ENCODE assay signal across 8 cellular contexts in the genomic region with DNA sequence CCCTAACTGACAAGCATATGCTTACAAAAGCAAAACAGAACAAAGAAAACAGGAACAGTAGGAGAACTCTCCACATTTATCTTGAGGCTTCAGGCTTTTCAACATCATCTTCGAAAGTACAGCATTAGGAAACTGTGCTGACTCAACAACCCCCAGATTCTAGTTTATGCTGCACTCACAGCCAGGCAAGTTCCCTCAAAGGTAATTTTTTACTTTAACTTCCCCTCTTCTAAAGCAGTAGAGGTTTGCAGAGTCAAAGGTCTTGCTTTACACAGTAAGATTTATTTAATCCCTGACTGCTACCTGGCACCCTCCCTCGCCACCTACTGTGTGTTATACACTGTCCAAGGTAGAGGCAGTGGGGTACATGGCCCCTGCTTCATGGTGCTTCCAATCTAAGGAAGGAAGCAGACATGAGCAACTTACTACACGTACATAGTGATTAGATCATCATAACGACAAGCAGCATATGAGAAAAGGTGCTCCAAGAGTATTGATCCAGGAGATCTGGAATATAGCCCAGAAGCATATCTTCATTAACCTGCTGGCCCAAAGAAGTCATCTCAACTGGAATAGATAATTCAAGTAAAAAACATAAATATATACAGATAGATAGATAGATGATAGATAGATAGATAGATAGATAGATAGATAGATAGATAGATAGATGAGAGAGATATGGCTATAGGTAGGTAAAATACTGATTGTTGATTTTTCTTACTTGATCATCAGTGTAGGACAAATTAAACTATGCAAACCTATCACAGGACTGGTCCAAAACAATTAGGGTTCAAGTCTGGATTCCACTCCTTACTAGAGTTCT.
DNase-seq lines count a peak whose midpoint lies in the region; ATAC-seq, FAIRE-seq and TF ChIP-seq lines count a peak whose summit lies in the region.

No MANE protein-coding gene starts in this region.

- H3K79me2 ChIP-seq in endothelial cell of umbilical vein (ENCODE audit: control insufficient read depth, insufficient read depth, low read length) = peaks cover 43% of the 10 kb centered on the region

- H3K9ac ChIP-seq in endothelial cell of umbilical vein (replicated peaks; ENCODE audit: extremely low read depth, insufficient read depth, low read length) (peak overlapping the region; percentile 22), kidney (ENCODE audit: low read length in 2 of 2) (no peak overlapping the region)

- H3K4me1 ChIP-seq in endothelial cell of umbilical vein (ENCODE audit: control insufficient read depth, extremely low read depth, insufficient read depth, low read length) (peaks cover 46% of the 10 kb centered on the region), kidney (ENCODE audit: control insufficient read depth in 1 of 2, insufficient read depth in 1 of 2, low read depth in 1 of 2, low read length in 2 of 2) (peaks cover 2 to 13% of the 10 kb centered on the region in 2 donors)

- peak; percentile 99 for DNase-seq in NOMO-1 treated with DMSO at 0.1 percent for 48 hours (lab: John Stamatoyannopoulos, UW; ENCODE audit: unreplicated experiment)
- peak; percentile 51 for DNase-seq in endothelial cell of umbilical vein (ENCODE audit: low read depth, low spot score)
- DNase-seq in nephron progenitor cell = no peak
- DNase-seq in kidney = no peak
- no peak for DNase-seq in SHP77 (lab: John Stamatoyannopoulos, UW)
- no peak for DNase-seq in WERI-Rb-1
- DNase-seq in AG08396 (ENCODE audit: low spot score) = no peak

- POLR2A ChIA-PET in endothelial cell of umbilical vein (lab: Charles Lee) = no interaction called here

- H3K9me3 Mint-ChIP-seq in nephron progenitor cell = no peaks in the 10 kb centered on the region

- H3K4me2 ChIP-seq in endothelial cell of umbilical vein (ENCODE audit: insufficient read depth, low read length) = peak overlapping the region; percentile 48

- peak overlapping the region; percentile 40 for H3K27ac Mint-ChIP-seq in nephron progenitor cell

- H3K9me1 ChIP-seq in endothelial cell of umbilical vein (replicated peaks; ENCODE audit: control insufficient read depth, extremely low read depth, insufficient read depth, low read length) = no peaks in the 10 kb centered on the region

- ATAC-seq in GM18907 (IDR thresholded peaks at IDR 0.05; ENCODE audit: unreplicated experiment) = peak; percentile 49

- H3K9me3 ChIP-seq in endothelial cell of umbilical vein (replicated peaks; ENCODE audit: control insufficient read depth, insufficient read depth, low read length) = no peaks in the 10 kb centered on the region
- H3K9me3 ChIP-seq in kidney (ENCODE audit: control insufficient read depth in 1 of 2, low read length in 2 of 2) = no peaks in the 10 kb centered on the region
- no peaks in the 10 kb centered on the region for H3K9me3 ChIP-seq in WERI-Rb-1 (ENCODE audit: severe bottlenecking)

- no peak for TF ChIP-seq CTCF in endothelial cell of umbilical vein (IDR thresholded peaks at IDR 0.05; ENCODE audit: extremely low read depth in 1 of 2, insufficient read depth in 1 of 2, low read depth in 1 of 2, low read length in 2 of 2)
- no peak for TF ChIP-seq CTCF in nephron progenitor cell (IDR thresholded peaks at IDR 0.05)
- no peak for TF ChIP-seq CTCF in kidney (IDR thresholded peaks at IDR 0.05; ENCODE audit: borderline replicate concordance, extremely low read depth, insufficient read depth)
- no peak for TF ChIP-seq CTCF in WERI-Rb-1 (IDR thresholded peaks at IDR 0.05; ENCODE audit: low read depth, low read length)

- peaks cover 10% of the 10 kb centered on the region for H3K4me1 Mint-ChIP-seq in nephron progenitor cell

- TF ChIP-seq POLR2A in endothelial cell of umbilical vein (IDR thresholded peaks at IDR 0.05; ENCODE audit: low read depth, low read length) = no peak

- H3K4me3 Mint-ChIP-seq in nephron progenitor cell = no peak overlapping the region

- H4K20me1 ChIP-seq in endothelial cell of umbilical vein (replicated peaks; ENCODE audit: control insufficient read depth, extremely low read depth, insufficient read depth, low read length) = no peaks in the 10 kb centered on the region

- dilution Hi-C loops in endothelial cell of umbilical vein (cut with MboI; ENCODE audit: extremely low pct_ligation_motif_present, low sequenced_read_pairs) = no loop called here

- BruUV-seq in endothelial cell of umbilical vein (replicated peaks; lab: Mats Ljungman, UMichigan) = no TSS peak

- no peaks in the 10 kb centered on the region for H3K36me3 Mint-ChIP-seq in nephron progenitor cell (ENCODE audit: low read depth)

- intact Hi-C loops in endothelial cell of umbilical vein (cut with micrococcal nuclease) = no loop called here
- intact Hi-C loops in kidney (cut with DNase I) = no loop called here

- H2AFZ ChIP-seq in endothelial cell of umbilical vein (ENCODE audit: low read depth, low read length) = no peak overlapping the region

- H3K27me3 Mint-ChIP-seq in nephron progenitor cell (ENCODE audit: low read depth, poor library complexity) = peaks cover 4% of the 10 kb centered on the region

- H3K4me3 ChIP-seq in endothelial cell of umbilical vein (replicated peaks in 1 of 3; ENCODE audit: insufficient read depth in 1 of 3, low read depth in 1 of 3, low read length in 3 of 3) (no peak overlapping the region), kidney (ENCODE audit: low read length in 2 of 2) (peak overlapping the region in 1 of 2 donors; percentile 33), WERI-Rb-1 (ENCODE audit: low read depth, low read length) (no peak overlapping the region)

- peak overlapping the region; percentile 82 for H3K27ac ChIP-seq in endothelial cell of umbilical vein (ENCODE audit: insufficient read depth, low read depth, low read length)
- peak overlapping the region in 1 of 2 donors; percentile 39 for H3K27ac ChIP-seq in kidney (ENCODE audit: low read depth in 2 of 2, low read length in 2 of 2)
- H3K27ac ChIP-seq in WERI-Rb-1 = no peak overlapping the region

- FAIRE-seq in endothelial cell of umbilical vein (lab: Jason Lieb, UNC) (peak; percentile 48), kidney (lab: Jason Lieb, UNC) (no peak)

- H3K36me3 ChIP-seq in endothelial cell of umbilical vein (ENCODE audit: control insufficient read depth in 2 of 2, extremely low read depth in 1 of 2, insufficient read depth in 2 of 2, low read length in 2 of 2) (no peaks in the 10 kb centered on the region), kidney (ENCODE audit: control insufficient read depth in 1 of 2, insufficient read depth in 2 of 2, low read length in 2 of 2) (no peaks in the 10 kb centered on the region), WERI-Rb-1 (no peaks in the 10 kb centered on the region)

- CTCF ChIA-PET in endothelial cell of umbilical vein (lab: Charles Lee) = no interaction called here

- H3K27me3 ChIP-seq in endothelial cell of umbilical vein (ENCODE audit: control insufficient read depth in 2 of 2, insufficient read depth in 2 of 2, low read length in 2 of 2) (no peaks in the 10 kb centered on the region), WERI-Rb-1 (ENCODE audit: insufficient read depth, low read depth, severe bottlenecking) (no peaks in the 10 kb centered on the region)

TF ChIP-seq in endothelial cell of umbilical vein, 7 proteins besides CTCF, POLR2A, EP300 and RAD21:
- TF ChIP-seq POLR2AphosphoS5 (IDR thresholded peaks at IDR 0.05; ENCODE audit: insufficient read depth, low read depth, low read length) (no peak), GATA2 (IDR thresholded peaks at IDR 0.05; ENCODE audit: insufficient read depth, insufficient read length, low read depth, low read length) (peak; percentile 34)

Comparison
In these comparisons a context has a peak if more than half of its experiments do, and no peak if none do; other contexts are left out.
1. DNase-seq: peak in NOMO-1 treated with DMSO at 0.1 percent for 48 hours (single experiment) and endothelial cell of umbilical vein (single experiment); none in nephron progenitor cell (single experiment), kidney (single experiment), SHP77 (0 of 2), WERI-Rb-1 (single experiment) and AG08396 (single experiment).